31 cellular contexts compared by ENCODE assay signal in genomic region chr4:61447918-61448317, GRCh38.
"Had no signal": no experiment of that assay in that cellular context is flagged by ENCODE, and none has a peak within 500 bp of the region (broad histone marks: within the 10 kb centered on the region; RNA-seq: fewer than 3 reads in every experiment).

No MANE protein-coding gene starts in this region.

- H3K4me3 Mint-ChIP-seq: activated B cell treated with CpG ODN at 0.5 μM for 24 hours; activated CD8-positive, alpha-beta T cell treated with anti-CD3 and anti-CD28 coated beads for 36 hours; activated naive CD8-positive, alpha-beta T cell; activated T-cell treated with anti-CD3 and anti-CD28 coated beads, Interleukin-2, amount 50 U/mL, for 4 hours; activated T-helper 17 cell treated with anti-CD3 and anti-CD28 coated beads, Interleukin-2, amount 50 U/mL, for 72 hours; central memory CD8-positive, alpha-beta T cell; dendritic cell treated with granulocyte-macrophage colony-stimulating factor and Interleukin-4, amounts not matched to agents 40 ng/mL and 50 ng/mL, for 4 days; endodermal cell; T-helper 17 cell; T-helper 2 cell treated with Interferon-gamma antibody and Interleukin-4, amounts not matched to agents 5 μg/mL and 100 μg/mL, for 36 hours had no signal

- ATAC-seq: activated CD4-positive, CD25-positive, alpha-beta regulatory T cell treated with anti-CD3 and anti-CD28 coated beads, Interleukin-2, amount 50 U/mL, for 24 hours; activated CD8-positive, alpha-beta T cell treated with anti-CD3 and anti-CD28 coated beads for 36 hours; activated T-cell treated with anti-CD3 and anti-CD28 coated beads, Interleukin-2, amount 50 U/mL, for 4 hours; activated T-helper 17 cell treated with anti-CD3 and anti-CD28 coated beads, Interleukin-2, amount 50 U/mL, for 72 hours; gastroesophageal sphincter; T-helper 17 cell had no signal

- H3K27ac ChIP-seq: brain microvascular endothelial cell, coronary artery, dorsolateral prefrontal cortex, esophagus muscularis mucosa, gastroesophageal sphincter, WERI-Rb-1 had no signal

- H3K27ac Mint-ChIP-seq: activated B cell treated with CpG ODN at 0.5 μM for 24 hours; activated CD8-positive, alpha-beta T cell treated with anti-CD3 and anti-CD28 coated beads for 36 hours; activated naive CD8-positive, alpha-beta T cell; activated T-helper 17 cell treated with anti-CD3 and anti-CD28 coated beads, Interleukin-2, amount 50 U/mL, for 72 hours; dendritic cell treated with granulocyte-macrophage colony-stimulating factor and Interleukin-4, amounts not matched to agents 40 ng/mL and 50 ng/mL, for 4 days; endodermal cell; T-helper 17 cell; T-helper 2 cell treated with Interferon-gamma antibody and Interleukin-4, amounts not matched to agents 5 μg/mL and 100 μg/mL, for 36 hours had no signal

- H3K27me3 ChIP-seq: brain microvascular endothelial cell, dorsolateral prefrontal cortex, esophagus muscularis mucosa, gastroesophageal sphincter had no signal

- H3K36me3 ChIP-seq: brain microvascular endothelial cell, esophagus muscularis mucosa, gastroesophageal sphincter, WERI-Rb-1 had no signal

- H3K36me3 Mint-ChIP-seq: activated naive CD8-positive, alpha-beta T cell had no signal

- H3K4me1 ChIP-seq: esophagus muscularis mucosa, gastroesophageal sphincter had no signal

- H3K4me1 Mint-ChIP-seq: activated B cell treated with CpG ODN at 0.5 μM for 24 hours; activated T-helper 17 cell treated with anti-CD3 and anti-CD28 coated beads, Interleukin-2, amount 50 U/mL, for 72 hours; central memory CD8-positive, alpha-beta T cell; T-helper 17 cell had no signal

- H3K27me3 Mint-ChIP-seq: activated B cell treated with CpG ODN at 0.5 μM for 24 hours; activated CD8-positive, alpha-beta T cell treated with anti-CD3 and anti-CD28 coated beads for 36 hours; activated naive CD8-positive, alpha-beta T cell; activated T-helper 17 cell treated with anti-CD3 and anti-CD28 coated beads, Interleukin-2, amount 50 U/mL, for 72 hours; central memory CD8-positive, alpha-beta T cell; dendritic cell treated with granulocyte-macrophage colony-stimulating factor and Interleukin-4, amounts not matched to agents 40 ng/mL and 50 ng/mL, for 4 days; T-helper 17 cell had no signal

- H3K9me3 Mint-ChIP-seq: dendritic cell treated with granulocyte-macrophage colony-stimulating factor and Interleukin-4, amounts not matched to agents 40 ng/mL and 50 ng/mL, for 4 days; endodermal cell had no signal

- H3K4me3 ChIP-seq: coronary artery, dorsolateral prefrontal cortex, esophagus muscularis mucosa, gastroesophageal sphincter had no signal

- DNase-seq: activated B cell treated with CpG ODN at 0.5 μM for 24 hours; activated CD4-positive, alpha-beta T cell treated with anti-CD3 and anti-CD28 coated beads for 48 hours; activated CD4-positive, alpha-beta T cell treated with anti-CD3 and anti-CD28 coated beads, Interleukin-2, amount 50 U/mL, for 1 hour; activated CD4-positive, alpha-beta T cell treated with anti-CD3 and anti-CD28 coated beads, Interleukin-2, amount 50 U/mL, for 48 hours; activated CD8-positive, alpha-beta memory T cell treated with anti-CD3 and anti-CD28 coated beads for 24 hours; activated CD8-positive, alpha-beta T cell treated with anti-CD3 and anti-CD28 coated beads for 36 hours; activated effector memory CD4-positive, alpha-beta T cell treated with Interleukin-2 at 50 U/mL for 16 hours; activated gamma-delta T cell treated with Interleukin-2 at 50 U/mL for 16 hours; activated naive CD4-positive, alpha-beta T cell treated with anti-CD3 and anti-CD28 coated beads, Interleukin-2, amount 50 U/mL, for 16 hours; activated naive CD4-positive, alpha-beta T cell treated with Interleukin-2 at 50 U/mL for 16 hours; activated T-cell treated with anti-CD3 and anti-CD28 coated beads, Interleukin-2, amount 50 U/mL, for 4 hours; amniotic stem cell; anterior cingulate cortex; brain microvascular endothelial cell; dorsolateral prefrontal cortex; effector memory CD4-positive, alpha-beta T cell; endodermal cell; foreskin melanocyte; T-helper 1 cell; T-helper 17 cell; T1000; WERI-Rb-1 had no signal

- H3K9me3 ChIP-seq: esophagus muscularis mucosa, gastroesophageal sphincter had no signal
